In genomic region chr16:12896562-12896961, GRCh38 we compare ENCODE assay signal across 8 cellular contexts. TPM values are rescaled to one million over a fixed set of nuclear protein-coding genes. Genes with fewer than 3 reads are reported as not detected.
DNase-seq lines count a peak whose midpoint lies in the region; ATAC-seq and TF ChIP-seq lines count a peak whose summit lies in the region.

No MANE protein-coding gene starts in this region.

- H4K20me1 ChIP-seq in SU-DHL-6 (ENCODE audit: low read depth, low read length): no peaks in the 10 kb centered on the region

- CTCF ChIA-PET in activated CD4-positive, alpha-beta memory T cell treated with anti-CD3 and anti-CD28 coated beads, Interleukin-2, amount 10 ng/mL, durations not matched to agents 7 days and 5 days (lab: Charles Lee): no interaction called here

- no peaks in the 10 kb centered on the region for H3F3A ChIP-seq in SU-DHL-6 (ENCODE audit: insufficient read depth)

- H3K27ac Mint-ChIP-seq in activated CD4-positive, alpha-beta memory T cell treated with anti-CD3 and anti-CD28 coated beads, Interleukin-2, amount 10 ng/mL, durations not matched to agents 7 days and 5 days: no peak overlapping the region
- no peak overlapping the region for H3K27ac Mint-ChIP-seq in activated naive CD8-positive, alpha-beta T cell treated with anti-CD3 and anti-CD28 coated beads for 36 hours

- H3K9me3 ChIP-seq in SU-DHL-6 (ENCODE audit: insufficient read depth, low read length) (no peaks in the 10 kb centered on the region), vagina (no peaks in the 10 kb centered on the region)

- no peak overlapping the region for H3K4me3 ChIP-seq in SU-DHL-6 (ENCODE audit: insufficient read depth, low read length, poor library complexity, severe bottlenecking)
- no peak overlapping the region for H3K4me3 ChIP-seq in vagina

- H3K9me3 Mint-ChIP-seq in activated CD4-positive, alpha-beta memory T cell treated with anti-CD3 and anti-CD28 coated beads, Interleukin-2, amount 10 ng/mL, durations not matched to agents 7 days and 5 days: no peaks in the 10 kb centered on the region
- H3K9me3 Mint-ChIP-seq in activated naive CD8-positive, alpha-beta T cell treated with anti-CD3 and anti-CD28 coated beads for 36 hours: no peaks in the 10 kb centered on the region

- H3K9me2 ChIP-seq in SU-DHL-6 (replicated peaks; ENCODE audit: insufficient read depth, low read length): no peaks in the 10 kb centered on the region

- no peaks in the 10 kb centered on the region for H3K36me3 Mint-ChIP-seq in activated CD4-positive, alpha-beta memory T cell treated with anti-CD3 and anti-CD28 coated beads, Interleukin-2, amount 10 ng/mL, durations not matched to agents 7 days and 5 days (ENCODE audit: low read depth)
- H3K36me3 Mint-ChIP-seq in activated naive CD8-positive, alpha-beta T cell treated with anti-CD3 and anti-CD28 coated beads for 36 hours: no peaks in the 10 kb centered on the region

- H3K27me3 ChIP-seq in SU-DHL-6 (ENCODE audit: low read length): no peaks in the 10 kb centered on the region
- no peaks in the 10 kb centered on the region for H3K27me3 ChIP-seq in vagina

- H3K4me1 ChIP-seq in vagina: no peaks in the 10 kb centered on the region

- ATAC-seq in GM18517 (IDR thresholded peaks at IDR 0.05; ENCODE audit: unreplicated experiment): no peak

- H3K27ac ChIP-seq in SU-DHL-6 (ENCODE audit: low read depth, low read length) (no peak overlapping the region), vagina (no peak overlapping the region)

- POLR2A ChIA-PET in activated CD4-positive, alpha-beta memory T cell treated with anti-CD3 and anti-CD28 coated beads, Interleukin-2, amount 10 ng/mL, durations not matched to agents 7 days and 5 days (lab: Charles Lee): no interaction called here

- TF ChIP-seq CTCF in SU-DHL-6 (IDR thresholded peaks at IDR 0.05; ENCODE audit: insufficient read depth, low read length, poor library complexity, severe bottlenecking) (peak; percentile 51), vagina (IDR thresholded peaks at IDR 0.05) (no peak)

- in situ Hi-C loops in Caki2 (cut with HindIII; ENCODE audit: low pct_unique_long_range_greater_than_20kb, low sequenced_read_pairs): no loop called here

- H2AFZ ChIP-seq in SU-DHL-6 (ENCODE audit: low read depth, low read length, severe bottlenecking): peak overlapping the region; percentile 5

- no peaks in the 10 kb centered on the region for H3K79me2 ChIP-seq in SU-DHL-6 (ENCODE audit: insufficient read depth, low read length)

- no peaks in the 10 kb centered on the region for H3K4me1 Mint-ChIP-seq in activated CD4-positive, alpha-beta memory T cell treated with anti-CD3 and anti-CD28 coated beads, Interleukin-2, amount 10 ng/mL, durations not matched to agents 7 days and 5 days
- H3K4me1 Mint-ChIP-seq in activated naive CD8-positive, alpha-beta T cell treated with anti-CD3 and anti-CD28 coated beads for 36 hours: no peaks in the 10 kb centered on the region

- H3K4me2 ChIP-seq in SU-DHL-6 (ENCODE audit: low read depth, low read length, poor library complexity, severe bottlenecking): no peak overlapping the region

- DNase-seq in Caki2 (ENCODE audit: low read depth): peak; percentile 43
- DNase-seq in HS-27A (ENCODE audit: low read depth): peak; percentile 24
- peak; percentile 25 for DNase-seq in kidney glomerular epithelial cell (lab: John Stamatoyannopoulos, UW)
- no peak for DNase-seq in vagina (ENCODE audit: extremely low spot score in 2 of 2)
- DNase-seq in activated CD4-positive, alpha-beta memory T cell treated with anti-CD3 and anti-CD28 coated beads, Interleukin-2, amount 10 ng/mL, durations not matched to agents 7 days and 5 days: no peak
- no peak for DNase-seq in activated naive CD8-positive, alpha-beta T cell treated with anti-CD3 and anti-CD28 coated beads for 36 hours

- H3K9ac ChIP-seq in SU-DHL-6 (ENCODE audit: low read length): no peak overlapping the region

- H3K4me3 Mint-ChIP-seq in activated CD4-positive, alpha-beta memory T cell treated with anti-CD3 and anti-CD28 coated beads, Interleukin-2, amount 10 ng/mL, durations not matched to agents 7 days and 5 days: no peak overlapping the region
- no peak overlapping the region for H3K4me3 Mint-ChIP-seq in activated naive CD8-positive, alpha-beta T cell treated with anti-CD3 and anti-CD28 coated beads for 36 hours

- H3K36me3 ChIP-seq in SU-DHL-6 (ENCODE audit: low read length) (no peaks in the 10 kb centered on the region), vagina (no peaks in the 10 kb centered on the region)

- peaks cover 39% of the 10 kb centered on the region for H3K27me3 Mint-ChIP-seq in activated CD4-positive, alpha-beta memory T cell treated with anti-CD3 and anti-CD28 coated beads, Interleukin-2, amount 10 ng/mL, durations not matched to agents 7 days and 5 days
- H3K27me3 Mint-ChIP-seq in activated naive CD8-positive, alpha-beta T cell treated with anti-CD3 and anti-CD28 coated beads for 36 hours: peaks cover 53% of the 10 kb centered on the region

- TF ChIP-seq POLR2A in vagina (IDR thresholded peaks at IDR 0.05): no peak

- intact Hi-C loops in vagina (cut with DNase I): no loop called here

RNA-seq across cellular contexts. Expression of gene SHISA9, which starts 4.8 kb away (rescaled TPM):
- total RNA-seq in Caki2 (2014; rRNA removed; shearing (Covaris generic); ENCODE audit: low replicate concordance): 23.3 and 24.2 TPM in 2 replicates
- total RNA-seq in vagina: 0.49 TPM
- total RNA-seq in activated CD4-positive, alpha-beta memory T cell treated with anti-CD3 and anti-CD28 coated beads, Interleukin-2, amount 10 ng/mL, durations not matched to agents 7 days and 5 days: under 1 TPM in 1 of 2 experiments, not detected in 1; 0.08 TPM
- total RNA-seq in activated naive CD8-positive, alpha-beta T cell treated with anti-CD3 and anti-CD28 coated beads for 36 hours: not detected

Comparison
In these comparisons a context has a peak if more than half of its experiments do, and no peak if none do; other contexts are left out.
1. DNase-seq: peak in Caki2 (single experiment), HS-27A (single experiment) and kidney glomerular epithelial cell (single experiment); none in vagina (0 of 2), activated CD4-positive, alpha-beta memory T cell treated with anti-CD3 and anti-CD28 coated beads, Interleukin-2, amount 10 ng/mL, durations not matched to agents 7 days and 5 days (single experiment) and activated naive CD8-positive, alpha-beta T cell treated with anti-CD3 and anti-CD28 coated beads for 36 hours (single experiment).
2. RNA of gene SHISA9, which starts 4.8 kb away (total RNA-seq): 23.3 to 24.2 TPM in Caki2; 0.49 TPM in vagina (single experiment), 0.08 TPM in activated CD4-positive, alpha-beta memory T cell treated with anti-CD3 and anti-CD28 coated beads, Interleukin-2, amount 10 ng/mL, durations not matched to agents 7 days and 5 days and not detected in activated naive CD8-positive, alpha-beta T cell treated with anti-CD3 and anti-CD28 coated beads for 36 hours; every median in the first group is over 10 times any median in the second.